In the genomic region with DNA sequence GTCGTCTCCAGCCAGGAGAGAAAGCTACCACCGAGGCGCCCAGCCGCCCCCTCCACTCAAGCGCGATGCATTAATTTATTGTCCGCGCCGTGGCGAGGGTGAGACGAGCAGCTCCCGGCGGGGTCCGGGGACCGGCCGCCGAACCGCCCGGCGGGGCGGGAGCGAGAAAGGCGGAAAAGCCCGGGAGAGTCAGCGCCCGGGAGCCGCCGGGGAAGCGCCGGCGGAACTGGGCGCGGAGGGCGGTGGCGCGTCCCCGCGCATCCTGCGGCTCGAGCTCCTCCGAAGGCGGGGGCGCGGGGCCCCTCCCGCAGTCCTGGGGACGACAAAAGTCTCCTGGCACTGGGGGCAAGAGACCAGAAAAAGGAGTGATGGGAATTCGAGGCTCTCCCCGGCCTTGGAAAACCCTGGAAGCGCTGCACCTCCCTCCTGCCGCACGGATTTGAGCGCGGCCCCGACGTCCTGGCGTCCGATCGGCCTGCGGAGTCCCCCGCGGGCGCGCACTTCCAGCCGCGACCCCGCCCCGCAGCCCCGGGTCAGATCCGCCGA, we compare ENCODE assay signal across 9 cellular contexts. TPM values are rescaled to one million over a fixed set of nuclear protein-coding genes. Genes with fewer than 3 reads are reported as not detected.
DNase-seq lines count a peak whose midpoint lies in the region; ATAC-seq, FAIRE-seq and TF ChIP-seq lines count a peak whose summit lies in the region.
"Had no signal": no experiment of that assay in that cellular context is flagged by ENCODE, and none has a peak within 500 bp of the region (broad histone marks: within the 10 kb centered on the region; RNA-seq: fewer than 3 reads in every experiment).

A gene with protein sequence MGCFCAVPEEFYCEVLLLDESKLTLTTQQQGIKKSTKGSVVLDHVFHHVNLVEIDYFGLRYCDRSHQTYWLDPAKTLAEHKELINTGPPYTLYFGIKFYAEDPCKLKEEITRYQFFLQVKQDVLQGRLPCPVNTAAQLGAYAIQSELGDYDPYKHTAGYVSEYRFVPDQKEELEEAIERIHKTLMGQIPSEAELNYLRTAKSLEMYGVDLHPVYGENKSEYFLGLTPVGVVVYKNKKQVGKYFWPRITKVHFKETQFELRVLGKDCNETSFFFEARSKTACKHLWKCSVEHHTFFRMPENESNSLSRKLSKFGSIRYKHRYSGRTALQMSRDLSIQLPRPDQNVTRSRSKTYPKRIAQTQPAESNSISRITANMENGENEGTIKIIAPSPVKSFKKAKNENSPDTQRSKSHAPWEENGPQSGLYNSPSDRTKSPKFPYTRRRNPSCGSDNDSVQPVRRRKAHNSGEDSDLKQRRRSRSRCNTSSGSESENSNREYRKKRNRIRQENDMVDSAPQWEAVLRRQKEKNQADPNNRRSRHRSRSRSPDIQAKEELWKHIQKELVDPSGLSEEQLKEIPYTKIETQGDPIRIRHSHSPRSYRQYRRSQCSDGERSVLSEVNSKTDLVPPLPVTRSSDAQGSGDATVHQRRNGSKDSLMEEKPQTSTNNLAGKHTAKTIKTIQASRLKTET (minus strand): TSS at position 228 of the 546 bp plus-strand sequence. CDS start 238 bp downstream, outside the sequence.

- H3K36me3 ChIP-seq in BE2C (no peaks in the 10 kb centered on the region), Peyer's patch (no peaks in the 10 kb centered on the region), H1 (ENCODE audit: control insufficient read depth in 2 of 4, insufficient read depth in 4 of 4, low read length in 3 of 4) (no peaks in the 10 kb centered on the region), thoracic aorta (no peaks in the 10 kb centered on the region)
- H3K36me3 ChIP-seq: neutrophil had no signal

- peak within 1 kb of the TSS; percentile 26 for H4K5ac ChIP-seq in H1 (ENCODE audit: insufficient read length, low read depth, low read length)

- H4K8ac ChIP-seq in H1 (ENCODE audit: extremely low read depth, insufficient read depth, low read length): peak within 1 kb of the TSS; percentile 35; the same call in 1 of the 2 replicates

- H2BK120ac ChIP-seq in H1 (replicated peaks; ENCODE audit: low read depth, low read length): no peak within 1 kb of the TSS

- H3K4me1 Mint-ChIP-seq in memory B cell: peaks cover 8% of the 10 kb centered on the region

- H3K18ac ChIP-seq in H1 (ENCODE audit: extremely low read depth, low read length): peak within 1 kb of the TSS; percentile 93

- peak; percentile 11 for DNase-seq in BE2C
- DNase-seq in GM20000 (ENCODE audit: low spot score): peak; percentile 39
- DNase-seq in Peyer's patch: peak in 2 of 3 donors; percentile 46 to 63
- peak in 1 of 2 experiments; percentile 81 for DNase-seq in H1 (ENCODE audit: low read depth in 1 of 2, low spot score in 2 of 2)
- no peak for DNase-seq in memory B cell (ENCODE audit: low spot score in 2 of 2)
- no peak for DNase-seq in thoracic aorta (ENCODE audit: low spot score)
- no peak for DNase-seq in HCEC 1CT
- no peak for DNase-seq in HT-29 (ENCODE audit: low spot score)

- H2AK5ac ChIP-seq in H1 (ENCODE audit: low read depth, low read length): no peak within 1 kb of the TSS

- H4K20me1 ChIP-seq in H1 (replicated peaks in 1 of 2; ENCODE audit: control insufficient read depth in 1 of 2, insufficient read depth in 2 of 2, low read length in 2 of 2): peaks cover 0 to 2% of the 10 kb centered on the region in 2 experiments

- H3K14ac ChIP-seq in H1 (ENCODE audit: insufficient read length): no peak within 1 kb of the TSS

- no peak within 1 kb of the TSS for H3K23ac ChIP-seq in H1 (ENCODE audit: insufficient read length)

- H3K27me3 Mint-ChIP-seq in memory B cell: peaks cover 16% of the 10 kb centered on the region

- peak within 1 kb of the TSS; percentile 72; the same call in 1 of the 2 replicates for H2BK5ac ChIP-seq in H1 (ENCODE audit: low read depth, low read length)

- TF ChIP-seq CTCF in BE2C (IDR thresholded peaks at IDR 0.05; ENCODE audit: low read depth, low read length) (no peak), GM20000 (IDR thresholded peaks at IDR 0.05; ENCODE audit: extremely low read depth, missing control alignments) (no peak), Peyer's patch (IDR thresholded peaks at IDR 0.05) (no peak), H1 (IDR thresholded peaks at IDR 0.05; ENCODE audit: control extremely low read depth in 1 of 3, insufficient read depth in 1 of 3, low read depth in 1 of 3, low read length in 3 of 3) (no peak), thoracic aorta (IDR thresholded peaks at IDR 0.05) (no peak)

- H3K9me3 ChIP-seq in BE2C (no peaks in the 10 kb centered on the region; the same call in 1 of the 2 replicates), Peyer's patch (no peaks in the 10 kb centered on the region), H1 (ENCODE audit: insufficient read depth in 2 of 2, low read depth in 1 of 2, low read length in 1 of 2) (no peaks in the 10 kb centered on the region), thoracic aorta (no peaks in the 10 kb centered on the region)
- H3K9me3 ChIP-seq: neutrophil had no signal

- H2BK12ac ChIP-seq in H1 (ENCODE audit: low read depth, low read length): peak within 1 kb of the TSS; percentile 92; the same call in 1 of the 2 replicates

- CTCF ChIA-PET in H1 (lab: Charles Lee; ENCODE audit: partially characterized antibody): interaction anchor here (0.8 to 8.7 kb wide), 43 partner anchors 8 to 272 kb away, joined by 3 to 77 read pairs (median 9); no protein-coding TSS in a partner anchor

- no peaks in the 10 kb centered on the region for H3K79me1 ChIP-seq in H1 (ENCODE audit: low read depth, low read length)

- ATAC-seq in memory B cell (ENCODE audit: low read depth): peak; percentile 2
- peak; percentile 25 for ATAC-seq in thoracic aorta (ENCODE audit: insufficient number of reproducible peaks, low FRiP score, low read depth)

- no peak within 1 kb of the TSS for H3K4ac ChIP-seq in H1 (replicated peaks; ENCODE audit: insufficient read length, low read depth, low read length)

- TF ChIP-seq POLR2A in Peyer's patch (IDR thresholded peaks at IDR 0.05) (no peak), H1 (IDR thresholded peaks at IDR 0.05; ENCODE audit: control extremely low read depth in 1 of 2, low read depth in 2 of 2, low read length in 2 of 2) (no peak)

- H3K4me2 ChIP-seq in H1 (ENCODE audit: insufficient read depth in 1 of 2, low read depth in 2 of 2, low read length in 2 of 2): peak within 1 kb of the TSS; percentile 94 to 96

- FAIRE-seq in H1 (lab: Jason Lieb, UNC): no peak

- peak within 1 kb of the TSS; percentile 42 for H3K56ac ChIP-seq in H1 (replicated peaks; ENCODE audit: insufficient read length, low read depth, low read length)

- H3K4me3 ChIP-seq in BE2C (ENCODE audit: low read depth, low read length) (peak within 1 kb of the TSS; percentile 46), Peyer's patch (peak within 1 kb of the TSS; percentile 57 to 92 (median 66)), H1 (ENCODE audit: extremely low read depth in 1 of 4, insufficient read depth in 2 of 4, low read depth in 3 of 4, low read length in 4 of 4) (peak within 1 kb of the TSS; percentile 60 to 88 (median 80)), thoracic aorta (peak within 1 kb of the TSS; percentile 84)

- H3K23me2 ChIP-seq in H1 (ENCODE audit: low read depth, low read length): peaks cover 10% of the 10 kb centered on the region

- 2% methylated on average over 51 of the region's 70 CpGs; no CpG with 5 or more reads in 1 of the 2 experiments for WGBS in H1 (ENCODE audit: extremely low coverage in 1 of 2, insufficient coverage in 1 of 2, insufficient read length in 1 of 2, insufficient replicate concordance in 2 of 2, low coverage in 1 of 2, low lambda C conversion rate in 2 of 2, missing lambda C conversion rate in 1 of 2), 2 experiments

- H3K4me1 ChIP-seq in BE2C (no peaks in the 10 kb centered on the region), Peyer's patch (peaks cover 0 to 6% (median 0%) of the 10 kb centered on the region in 4 donors), H1 (replicated peaks in 1 of 4; ENCODE audit: control insufficient read depth in 3 of 4, insufficient read depth in 4 of 4, low read length in 3 of 4) (peaks cover 0 to 10% (median under 1%) of the 10 kb centered on the region in 4 experiments; a peak in 2 of 7 replicates), thoracic aorta (ENCODE audit: control insufficient read depth in 1 of 2, low read depth in 2 of 2) (peaks cover 0 to 14% of the 10 kb centered on the region in 2 donors)

- no peak within 1 kb of the TSS for H2BK20ac ChIP-seq in H1 (ENCODE audit: low read length)

- H2AFZ ChIP-seq in H1 (ENCODE audit: low read length): peak within 1 kb of the TSS; percentile 97

- peak within 1 kb of the TSS in 2 of 4 experiments; percentile 48 to 55; a peak in 3 of 7 replicates for H3K9ac ChIP-seq in H1 (replicated peaks in 1 of 4; ENCODE audit: extremely low read depth in 1 of 4, low read depth in 3 of 4, low read length in 3 of 4)

- POLR2A ChIA-PET in H1 (lab: Charles Lee; ENCODE audit: partially characterized antibody): interaction anchor here (0.8 to 4.4 kb wide), 5 partner anchors 9 to 258 kb away, joined by 3 to 24 read pairs (median 6); no protein-coding TSS in a partner anchor

- H2BK15ac ChIP-seq in H1 (ENCODE audit: low read length): peak within 1 kb of the TSS; percentile 49; the same call in 1 of the 2 replicates

- H3K27ac Mint-ChIP-seq in memory B cell: peak within 1 kb of the TSS; percentile 77

- peak within 1 kb of the TSS; percentile 86 for H3K4me3 Mint-ChIP-seq in memory B cell

- H4K91ac ChIP-seq in H1 (replicated peaks; ENCODE audit: insufficient read length, low read length): peak within 1 kb of the TSS; percentile 97

- H3K79me2 ChIP-seq in H1 (ENCODE audit: control insufficient read depth in 1 of 2, insufficient read depth in 2 of 2, low read length in 2 of 2): no peaks in the 10 kb centered on the region

- TF ChIP-seq EP300 in H1 (IDR thresholded peaks at IDR 0.05; ENCODE audit: borderline replicate concordance in 1 of 2, low read depth in 2 of 2, low read length in 2 of 2): peak in 1 of 2 experiments; percentile 91; a peak in 1 of 3 replicates

- peaks cover 2% of the 10 kb centered on the region for H3K36me3 Mint-ChIP-seq in memory B cell

- H3K27me3 ChIP-seq in BE2C (peaks cover 85% of the 10 kb centered on the region), Peyer's patch (no peaks in the 10 kb centered on the region), H1 (replicated peaks in 1 of 4; ENCODE audit: control insufficient read depth in 3 of 4, extremely low read depth in 1 of 4, insufficient read depth in 3 of 4, low read length in 3 of 4) (peaks cover 5 to 43% (median 23%) of the 10 kb centered on the region in 4 experiments), thoracic aorta (replicated peaks; ENCODE audit: insufficient read depth) (no peaks in the 10 kb centered on the region)

- H3K27ac ChIP-seq in Peyer's patch (peak within 1 kb of the TSS; percentile 61 to 72 (median 66)), H1 (ENCODE audit: low read depth, low read length) (no peak within 1 kb of the TSS), thoracic aorta (peak within 1 kb of the TSS; percentile 62 to 65)
- H3K27ac ChIP-seq: neutrophil had no signal

- TF ChIP-seq RAD21 in H1 (IDR thresholded peaks at IDR 0.05 in 1 of 2, conservative IDR thresholded peaks at IDR 0.05 in 1 of 2; ENCODE audit: low read depth in 2 of 2, low read length in 2 of 2): no peak

- H3K9me3 Mint-ChIP-seq in memory B cell: peaks cover 4% of the 10 kb centered on the region

RNA-seq across cellular contexts. Expression of the gene that starts here (rescaled TPM):
- polyA plus RNA-seq in BE2C (2012; ENCODE audit: insufficient read depth, insufficient read length, low read depth): 0.15 TPM
- total RNA-seq in Peyer's patch (10 to 100 TPM in 1 of 4 donors, 1 to 10 TPM in 3; 3.3 to 28.9 (median 9.0) TPM), thoracic aorta (10 to 100 TPM in 1 of 2 donors, 1 to 10 TPM in 1; 9.7 to 12.2 TPM)
- 4.6 and 6.1 TPM in 2 replicates for total RNA-seq in H1 (2021; fragmentation: NEBNext Ultra II Directional; extraction: Animal tissue kit (Norgen Biotek cat#: 25700))
- 1.1 and 1.6 TPM in 2 replicates for polyA plus RNA-seq in H1 (2011; rRNA removed)
- 1.9 TPM for polyA plus RNA-seq in H1 (2011; cell fraction: cytosol; rRNA removed)
- 0.91 TPM for polyA plus RNA-seq in H1 (2011; cell fraction: nucleus; rRNA removed)
- polyA plus RNA-seq in H1 (2012, experiment 1 of 2): 2.3 to 3.3 TPM (median 2.6 TPM) in 4 replicates
- 0.83 TPM for polyA plus RNA-seq in H1 (2012, experiment 2 of 2)
- 3.4 TPM for polyA plus RNA-seq in H1 (2013, experiment 1 of 2)
- polyA plus RNA-seq in H1 (2013, experiment 2 of 2): 3.2 TPM
- polyA minus RNA-seq in H1 (2011; rRNA and poly(A)+ RNA removed): 4.1 and 5.4 TPM in 2 replicates
- 2.3 TPM for polyA minus RNA-seq in H1 (2011; cell fraction: cytosol; rRNA and poly(A)+ RNA removed)
- polyA minus RNA-seq in H1 (2011; cell fraction: nucleus; rRNA and poly(A)+ RNA removed): 13.5 TPM
- total RNA-seq in HT-29 (2014; rRNA removed; shearing (Covaris generic)): 0.48 and 2.2 TPM in 2 replicates

Comparison
In these comparisons a context has a peak if more than half of its experiments do, and no peak if none do; other contexts are left out.
1. DNase-seq: peak in BE2C (single experiment), GM20000 (single experiment) and Peyer's patch (2 of 3); none in memory B cell (0 of 2), thoracic aorta (single experiment), HCEC 1CT (single experiment) and HT-29 (single experiment).
2. Peak in every context shown above with its lines, with median percentiles within 50 percentile points of each other: H3K4me3 ChIP-seq.